1 cellular context compared by ENCODE assay signal in the genomic region with DNA sequence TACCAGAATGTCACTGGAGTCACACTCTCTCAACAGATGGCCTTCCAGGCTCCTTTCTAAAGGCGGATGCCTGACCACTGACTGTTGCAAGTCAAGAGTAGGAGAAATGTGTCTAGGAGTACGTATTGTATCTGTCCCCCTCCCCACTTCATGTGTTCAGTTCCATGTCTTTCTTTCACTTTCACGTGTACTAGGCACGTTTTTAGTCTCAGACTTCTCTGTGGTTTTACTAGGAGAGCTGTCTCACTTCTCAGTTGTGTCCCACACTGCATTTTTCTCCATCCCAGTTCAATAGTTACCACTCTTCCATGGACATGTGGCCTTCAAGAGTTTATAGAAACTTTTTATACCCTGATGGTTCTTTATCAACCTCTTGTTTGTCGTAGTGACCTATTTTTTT.
TF ChIP-seq lines count a peak whose summit lies in the region.

No MANE protein-coding gene starts in this region.

TF ChIP-seq in SK-N-SH, 30 proteins besides CTCF, POLR2A, EP300 and RAD21 (continued from another document):
- TF ChIP-seq, protein P1, sequence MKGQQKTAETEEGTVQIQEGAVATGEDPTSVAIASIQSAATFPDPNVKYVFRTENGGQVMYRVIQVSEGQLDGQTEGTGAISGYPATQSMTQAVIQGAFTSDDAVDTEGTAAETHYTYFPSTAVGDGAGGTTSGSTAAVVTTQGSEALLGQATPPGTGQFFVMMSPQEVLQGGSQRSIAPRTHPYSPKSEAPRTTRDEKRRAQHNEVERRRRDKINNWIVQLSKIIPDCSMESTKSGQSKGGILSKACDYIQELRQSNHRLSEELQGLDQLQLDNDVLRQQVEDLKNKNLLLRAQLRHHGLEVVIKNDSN (IDR thresholded peaks at IDR 0.05; ENCODE audit: borderline replicate concordance, low read depth) = no peak
